In the genomic region with DNA sequence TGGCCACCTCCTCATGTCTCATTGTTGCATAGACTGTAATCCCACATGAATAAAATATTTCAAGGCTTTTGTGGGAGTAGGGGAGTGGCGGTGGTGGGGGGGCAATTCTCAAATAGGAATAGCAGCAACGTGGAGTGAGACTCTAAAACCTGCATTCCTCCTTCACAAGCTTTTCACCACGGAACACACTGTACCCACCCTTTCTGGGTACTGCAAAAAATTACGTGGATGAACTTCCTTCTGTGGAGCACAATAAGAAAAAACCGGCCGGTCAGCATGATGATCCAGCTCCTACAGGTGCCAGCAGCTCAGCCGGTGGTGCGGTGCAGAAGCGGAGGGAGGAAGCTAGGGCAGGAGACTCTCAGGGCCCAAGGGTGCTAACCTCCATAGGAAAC, we compare ENCODE assay signal across 8 cellular contexts. TPM values are rescaled to one million over a fixed set of nuclear protein-coding genes. Genes with fewer than 3 reads are reported as not detected.
DNase-seq lines count a peak whose midpoint lies in the region; TF ChIP-seq lines count a peak whose summit lies in the region.

No MANE protein-coding gene starts in this region.

- peak overlapping the region in 2 of 7 donors; percentile 86 to 92 for H3K27ac Mint-ChIP-seq in CD14-positive monocyte
- peak overlapping the region in 2 of 3 donors; percentile 1 to 51 for H3K27ac Mint-ChIP-seq in IgD-negative memory B cell
- no peak overlapping the region for H3K27ac Mint-ChIP-seq in nephron progenitor cell

- peaks cover 0 to 14% (median 6%) of the 10 kb centered on the region in 3 donors for H3K27me3 Mint-ChIP-seq in CD14-positive monocyte (ENCODE audit: low read depth in 3 of 3)
- peaks cover 22% of the 10 kb centered on the region for H3K27me3 Mint-ChIP-seq in IgD-negative memory B cell
- peaks cover 70% of the 10 kb centered on the region for H3K27me3 Mint-ChIP-seq in nephron progenitor cell (ENCODE audit: low read depth, poor library complexity)

- in situ Hi-C loops in GM13977 (cut with MboI; ENCODE audit: low pct_unique_long_range_greater_than_20kb, low sequenced_read_pairs, unreplicated experiment): no loop called here

- no peaks in the 10 kb centered on the region for H3K9me3 Mint-ChIP-seq in CD14-positive monocyte
- no peaks in the 10 kb centered on the region for H3K9me3 Mint-ChIP-seq in IgD-negative memory B cell
- no peaks in the 10 kb centered on the region for H3K9me3 Mint-ChIP-seq in nephron progenitor cell

- peaks cover 31% of the 10 kb centered on the region for H3K4me1 Mint-ChIP-seq in CD14-positive monocyte
- H3K4me1 Mint-ChIP-seq in IgD-negative memory B cell: peaks cover 13% of the 10 kb centered on the region in 3 donors
- H3K4me1 Mint-ChIP-seq in nephron progenitor cell: peaks cover 18% of the 10 kb centered on the region

- TF ChIP-seq CTCF in CD14-positive monocyte (IDR thresholded peaks at IDR 0.05): no peak
- no peak for TF ChIP-seq CTCF in nephron progenitor cell (IDR thresholded peaks at IDR 0.05)
- no peak for TF ChIP-seq CTCF in GM13977 (IDR thresholded peaks at IDR 0.05; ENCODE audit: extremely low read depth, insufficient read depth, missing control alignments)

- peak overlapping the region; percentile 72 for H3K27ac ChIP-seq in cingulate gyrus (ENCODE audit: low read depth, low read length)

- no peaks in the 10 kb centered on the region for H3K36me3 Mint-ChIP-seq in CD14-positive monocyte
- no peaks in the 10 kb centered on the region for H3K36me3 Mint-ChIP-seq in IgD-negative memory B cell
- H3K36me3 Mint-ChIP-seq in nephron progenitor cell (ENCODE audit: low read depth): no peaks in the 10 kb centered on the region

- H3K4me3 Mint-ChIP-seq in CD14-positive monocyte (peak overlapping the region; percentile 94 to 97), IgD-negative memory B cell (peak overlapping the region; percentile 91 to 99 (median 96)), nephron progenitor cell (peak overlapping the region; percentile 89)

- DNase-seq in CD14-positive monocyte (ENCODE audit: low spot score): no peak
- no peak for DNase-seq in nephron progenitor cell
- no peak for DNase-seq in GM13977 (ENCODE audit: low spot score)
- DNase-seq in NCI-H2107 (lab: John Stamatoyannopoulos, UW): no peak
- no peak for DNase-seq in effector CD8-positive, alpha-beta T cell (lab: John Stamatoyannopoulos, UW)
- no peak for DNase-seq in activated gamma-delta T cell treated with Interleukin-2 at 50 U/mL for 16 hours

- intact Hi-C loops in CD14-positive monocyte (cut with micrococcal nuclease): loop anchor here in 1 of 2 donors (5.0 kb wide), 1 partner anchor 41 kb away; no protein-coding TSS in a partner anchor

RNA-seq across cellular contexts. Expression of a gene that starts 0.9 kb away (rescaled TPM):
- 1 to 10 TPM; 5.0 to 7.9 TPM for polyA plus RNA-seq in CD14-positive monocyte
- polyA plus RNA-seq in IgD-negative memory B cell: 1.0 TPM

RNA-seq across cellular contexts. Expression of a gene that starts 19.9 kb away (rescaled TPM):
- polyA plus RNA-seq in CD14-positive monocyte (1 to 10 TPM in 1 of 2 donors, under 1 TPM in 1; 0.93 to 1.2 TPM), IgD-negative memory B cell (6.6 TPM)
